In genomic region chr7:51329696-51330263, GRCh38 we compare ENCODE assay signal across 1 cellular context.
A peak's percentile ranks its signal among the peaks of the same experiment; 100 is the strongest.
TF ChIP-seq lines count a peak whose summit lies in the region.

No MANE protein-coding gene starts in this region.

TF ChIP-seq in K562, 482 proteins besides CTCF, POLR2A, EP300 and RAD21 (continued from another document and continues in another):
- TF ChIP-seq BCLAF1 (IDR thresholded peaks at IDR 0.05; ENCODE audit: borderline replicate concordance in 1 of 2, control insufficient read depth in 1 of 2, low read depth in 2 of 2, low read length in 1 of 2) (no peak), CUX1 (CRISPR knock-in tag; IDR thresholded peaks at IDR 0.05) (no peak), ZNF232 (CRISPR knock-in tag; IDR thresholded peaks at IDR 0.05) (no peak), MBD2 (IDR thresholded peaks at IDR 0.05; ENCODE audit: borderline replicate concordance, low read depth) (no peak), FIP1L1 (IDR thresholded peaks at IDR 0.05; ENCODE audit: low read depth, low read length, poor library complexity, severe bottlenecking) (no peak), E2F6 (IDR thresholded peaks at IDR 0.05; ENCODE audit: borderline replicate concordance in 1 of 2, extremely low read depth in 1 of 2, insufficient read depth in 1 of 2, insufficient read length in 1 of 2, low read depth in 1 of 2, low read length in 1 of 2, poor library complexity in 1 of 2, severe bottlenecking in 1 of 2) (no peak), ZNF175 (CRISPR knock-in tag; IDR thresholded peaks at IDR 0.05; ENCODE audit: low read depth) (peak; percentile 93), SUPT5H (IDR thresholded peaks at IDR 0.05) (no peak), ZNF76 (CRISPR knock-in tag; IDR thresholded peaks at IDR 0.05; ENCODE audit: borderline replicate concordance) (no peak), ILK (tag; IDR thresholded peaks at IDR 0.05; ENCODE audit: borderline replicate concordance, low read depth) (peak; percentile 53; the same call in 1 of the 2 replicates), ZNF584 (CRISPR knock-in tag; IDR thresholded peaks at IDR 0.05; ENCODE audit: low read depth) (peak; percentile 97), MXI1 (IDR thresholded peaks at IDR 0.05; ENCODE audit: low read depth, low read length) (no peak), PHF8 (IDR thresholded peaks at IDR 0.05; ENCODE audit: borderline replicate concordance, low read length) (no peak), ELF1 (tag; IDR thresholded peaks at IDR 0.05) (no peak), ZNF699 (CRISPR knock-in tag; IDR thresholded peaks at IDR 0.05; ENCODE audit: insufficient replicate concordance) (no peak), TRIM24 (IDR thresholded peaks at IDR 0.05) (no peak), ZNF589 (CRISPR knock-in tag; IDR thresholded peaks at IDR 0.05; ENCODE audit: low read depth) (peak; percentile 87), ZNF707 (CRISPR knock-in tag; conservative IDR thresholded peaks at IDR 0.05) (no peak), SREBF2 (CRISPR knock-in tag; IDR thresholded peaks at IDR 0.05) (no peak), ZNF395 (CRISPR knock-in tag; IDR thresholded peaks at IDR 0.05) (peak; percentile 76), THRA (IDR thresholded peaks at IDR 0.05) (no peak), IRF9 (tag; IDR thresholded peaks at IDR 0.05) (no peak), KHSRP (IDR thresholded peaks at IDR 0.05) (no peak), GTF2E2 (tag; IDR thresholded peaks at IDR 0.05) (peak; percentile 63; the same call in 1 of the 2 replicates), ZNF280A (IDR thresholded peaks at IDR 0.05; ENCODE audit: low read depth, partially characterized antibody) (no peak), NFXL1 (CRISPR knock-in tag; IDR thresholded peaks at IDR 0.05) (no peak), ZNF354B (CRISPR knock-in tag; IDR thresholded peaks at IDR 0.05) (no peak), ZNF592 (IDR thresholded peaks at IDR 0.05) (0 out of 2 replicates have a peak, but pooled peaks have one; percentile 27), TCF3 (CRISPR knock-in tag; IDR thresholded peaks at IDR 0.05) (no peak), KLF13 (tag; IDR thresholded peaks at IDR 0.05; ENCODE audit: borderline replicate concordance, low read depth) (no peak), ZNF444 (CRISPR knock-in tag; IDR thresholded peaks at IDR 0.05) (no peak), ETV1 (tag; conservative IDR thresholded peaks at IDR 0.05; ENCODE audit: low read depth) (no peak), STAT6 (CRISPR knock-in tag; IDR thresholded peaks at IDR 0.05) (no peak), HNRNPH1 (optimal IDR thresholded peaks at IDR 0.05; ENCODE audit: low read depth, low read length) (no peak), DMBX1 (CRISPR knock-in tag; IDR thresholded peaks at IDR 0.05; ENCODE audit: borderline replicate concordance) (peak; percentile 97; the same call in 1 of the 2 replicates), BACH1 (tag; IDR thresholded peaks at IDR 0.05) (peak; percentile 74; the same call in 1 of the 2 replicates), ID3 (CRISPR knock-in tag; IDR thresholded peaks at IDR 0.05) (no peak), ID3 (tag; IDR thresholded peaks at IDR 0.05) (peak; percentile 77; the same call in 1 of the 2 replicates)
